8 cellular contexts compared by ENCODE assay signal in the genomic region with DNA sequence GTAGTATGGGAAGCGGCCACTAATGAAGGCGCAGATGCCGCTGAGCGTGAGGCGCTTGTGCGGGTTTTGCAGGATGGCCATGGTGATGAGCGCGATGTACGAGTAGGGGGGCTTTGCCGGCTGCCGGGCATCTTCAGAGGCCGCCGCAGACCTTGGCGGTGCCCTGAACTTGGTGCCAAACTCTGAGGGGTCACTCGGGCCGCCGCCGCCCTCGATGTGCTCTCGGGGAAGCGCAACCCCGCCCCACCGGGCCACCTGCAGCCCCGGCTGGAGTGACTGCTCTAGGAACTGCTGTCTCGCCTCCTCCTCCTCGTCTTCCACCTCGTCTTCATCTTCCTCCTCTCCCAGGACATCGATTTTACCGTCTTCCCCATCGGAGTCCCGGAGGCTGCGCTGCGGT. TPM values are rescaled to one million over a fixed set of nuclear protein-coding genes. Genes with fewer than 3 reads are reported as not detected.
DNase-seq lines count a peak whose midpoint lies in the region; ATAC-seq and TF ChIP-seq lines count a peak whose summit lies in the region.
"Not testable (repeated sequence)": the region's sequence is repeated elsewhere in the genome, so short reads cannot be mapped to it uniquely, and the experiment has no call there.
"Had no signal": no experiment of that assay in that cellular context is flagged by ENCODE, and none has a peak within 500 bp of the region (broad histone marks: within the 10 kb centered on the region; RNA-seq: fewer than 3 reads in every experiment).

No MANE protein-coding gene starts in this region.

- not testable (repeated sequence) for H3K4me1 Mint-ChIP-seq in activated CD4-positive, alpha-beta T cell treated with anti-CD3 and anti-CD28 coated beads, Interleukin-2, amount 10 ng/mL, durations not matched to agents 24 days and 14 days; activated naive CD8-positive, alpha-beta T cell treated with anti-CD3 and anti-CD28 coated beads for 36 hours; glutamatergic neuron (ENCODE audit: low read depth, unreplicated experiment); memory B cell; progenitor cell of endocrine pancreas (ENCODE audit: low read depth)

- DNase-seq in activated CD4-positive, alpha-beta T cell treated with anti-CD3 and anti-CD28 coated beads, Interleukin-2, amount 10 ng/mL, durations not matched to agents 24 days and 14 days; memory B cell (ENCODE audit: low spot score in 2 of 2): not testable (repeated sequence)
- DNase-seq in activated naive CD8-positive, alpha-beta T cell treated with anti-CD3 and anti-CD28 coated beads for 36 hours: peak; percentile 0
- peak; percentile 11 for DNase-seq in glutamatergic neuron
- DNase-seq in islet precursor cell: peak; percentile 4
- peak; percentile 7 for DNase-seq in progenitor cell of endocrine pancreas (ENCODE audit: low spot score, unreplicated experiment)
- peak; percentile 0 for DNase-seq in stimulated activated CD4-positive, alpha-beta T cell treated with anti-CD3 and anti-CD28 coated beads, Interleukin-1b, Interleukin-23, amount 100 ng/mL, for 48 hours

- ATAC-seq in memory B cell (ENCODE audit: low read depth): not testable (repeated sequence)

- not testable (repeated sequence) for H3K27ac Mint-ChIP-seq in activated CD4-positive, alpha-beta T cell treated with anti-CD3 and anti-CD28 coated beads, Interleukin-2, amount 10 ng/mL, durations not matched to agents 24 days and 14 days; activated naive CD8-positive, alpha-beta T cell treated with anti-CD3 and anti-CD28 coated beads for 36 hours; glutamatergic neuron (ENCODE audit: unreplicated experiment); memory B cell; progenitor cell of endocrine pancreas

- not testable (repeated sequence) for TF ChIP-seq CTCF in glutamatergic neuron (IDR thresholded peaks at IDR 0.05; ENCODE audit: partially characterized antibody, unreplicated experiment); progenitor cell of endocrine pancreas (IDR thresholded peaks at IDR 0.05; ENCODE audit: unreplicated experiment)

- H3K9me3 Mint-ChIP-seq in activated CD4-positive, alpha-beta T cell treated with anti-CD3 and anti-CD28 coated beads, Interleukin-2, amount 10 ng/mL, durations not matched to agents 24 days and 14 days; activated naive CD8-positive, alpha-beta T cell treated with anti-CD3 and anti-CD28 coated beads for 36 hours; glutamatergic neuron (ENCODE audit: unreplicated experiment); memory B cell; progenitor cell of endocrine pancreas (ENCODE audit: low read depth): not testable (repeated sequence)

- H3K4me3 Mint-ChIP-seq in activated CD4-positive, alpha-beta T cell treated with anti-CD3 and anti-CD28 coated beads, Interleukin-2, amount 10 ng/mL, durations not matched to agents 24 days and 14 days: peak overlapping the region; percentile 32
- H3K4me3 Mint-ChIP-seq in activated naive CD8-positive, alpha-beta T cell treated with anti-CD3 and anti-CD28 coated beads for 36 hours; glutamatergic neuron (ENCODE audit: unreplicated experiment); progenitor cell of endocrine pancreas (ENCODE audit: low read depth): not testable (repeated sequence)
- peak overlapping the region; percentile 11 for H3K4me3 Mint-ChIP-seq in memory B cell

- intact Hi-C loops in activated CD4-positive, alpha-beta T cell treated with anti-CD3 and anti-CD28 coated beads, Interleukin-2, amount 10 ng/mL, durations not matched to agents 24 days and 14 days (cut with micrococcal nuclease): not testable (repeated sequence)

- H3K36me3 Mint-ChIP-seq in activated CD4-positive, alpha-beta T cell treated with anti-CD3 and anti-CD28 coated beads, Interleukin-2, amount 10 ng/mL, durations not matched to agents 24 days and 14 days (ENCODE audit: low read depth); activated naive CD8-positive, alpha-beta T cell treated with anti-CD3 and anti-CD28 coated beads for 36 hours; glutamatergic neuron (ENCODE audit: unreplicated experiment); memory B cell; progenitor cell of endocrine pancreas (ENCODE audit: insufficient read depth): not testable (repeated sequence)

- H3K27me3 Mint-ChIP-seq in activated CD4-positive, alpha-beta T cell treated with anti-CD3 and anti-CD28 coated beads, Interleukin-2, amount 10 ng/mL, durations not matched to agents 24 days and 14 days; activated naive CD8-positive, alpha-beta T cell treated with anti-CD3 and anti-CD28 coated beads for 36 hours; glutamatergic neuron (ENCODE audit: unreplicated experiment); memory B cell; progenitor cell of endocrine pancreas: not testable (repeated sequence)

RNA-seq across cellular contexts. Expression of a gene that starts 1.1 kb away (rescaled TPM):
- total RNA-seq in activated CD4-positive, alpha-beta T cell treated with anti-CD3 and anti-CD28 coated beads, Interleukin-2, amount 10 ng/mL, durations not matched to agents 24 days and 14 days: 0.17 TPM in 1 of 2 replicates, not detected in the other
- total RNA-seq in activated naive CD8-positive, alpha-beta T cell treated with anti-CD3 and anti-CD28 coated beads for 36 hours: under 1 TPM in 1 of 2 experiments, not detected in 1; 0.10 TPM
- total RNA-seq in glutamatergic neuron (ENCODE audit: unreplicated experiment): not detected
- total RNA-seq in progenitor cell of endocrine pancreas: 0.24 and 0.29 TPM in 2 replicates
- total RNA-seq: G401 had no signal
